8 cellular contexts compared by ENCODE assay signal in the genomic region with DNA sequence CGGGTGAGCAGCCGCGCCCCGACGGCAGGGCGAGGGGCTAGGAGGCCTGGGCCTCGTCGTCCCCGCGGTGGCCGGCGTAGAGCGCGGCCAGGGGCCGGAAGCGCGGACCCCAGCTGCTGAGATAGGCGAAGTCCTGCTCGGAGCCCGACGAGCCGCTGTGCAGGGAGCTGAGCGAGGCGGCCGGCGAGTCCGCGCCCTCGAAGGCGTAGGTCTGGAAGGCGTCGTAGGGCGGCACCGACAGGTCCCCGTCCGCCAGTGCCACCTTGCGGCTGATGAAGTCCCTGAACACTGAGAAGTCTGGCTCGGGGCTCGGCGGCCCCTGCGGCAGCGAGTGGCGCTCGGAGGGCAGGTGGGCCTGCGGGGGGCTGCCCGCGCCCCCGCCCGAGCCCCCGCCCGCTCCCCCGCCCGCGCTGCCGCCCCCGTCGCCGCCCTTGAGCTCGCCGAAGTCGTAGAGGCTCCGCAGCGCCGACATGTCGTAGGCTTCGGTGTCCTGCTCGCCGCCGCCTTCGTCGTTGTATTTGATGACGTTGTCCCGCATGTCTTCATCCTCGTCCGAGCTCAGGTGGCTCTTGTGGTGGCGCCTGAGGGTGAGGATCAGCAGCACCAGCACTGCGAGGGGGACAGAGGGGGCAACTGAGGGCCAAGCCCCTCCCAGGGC. TPM values are rescaled to one million over a fixed set of nuclear protein-coding genes. Genes with fewer than 3 reads are reported as not detected.
DNase-seq lines count a peak whose midpoint lies in the region; ATAC-seq and TF ChIP-seq lines count a peak whose summit lies in the region.

No MANE protein-coding gene starts in this region.

- intact Hi-C loops in A673 (cut with micrococcal nuclease; ENCODE audit: unreplicated experiment): loop anchor here (1.0 to 10.0 kb wide), 3 partner anchors 42 to 152 kb away; a partner anchor contains a TSS

- no peak for ATAC-seq in HG03378 (IDR thresholded peaks at IDR 0.05; ENCODE audit: unreplicated experiment)

- in situ Hi-C loops in astrocyte of the spinal cord (cut with HindIII; ENCODE audit: low sequenced_read_pairs): no loop called here

- no peaks in the 10 kb centered on the region for H3K4me1 ChIP-seq in A673 (ENCODE audit: insufficient read depth, low read length, poor library complexity, severe bottlenecking)
- H3K4me1 ChIP-seq in HUES48 (ENCODE audit: control insufficient read depth, insufficient read depth, low read length): no peaks in the 10 kb centered on the region

- DNase-seq in A673 (ENCODE audit: low spot score) (peak; percentile 76), T-helper 22 cell (ENCODE audit: low read depth) (peak; percentile 26), astrocyte of the spinal cord (ENCODE audit: low read depth, low spot score) (peak; percentile 43), iPS-NIHi11 (ENCODE audit: low spot score) (peak; percentile 97), NCI-H69 (lab: John Stamatoyannopoulos, UW) (no peak)
- DNase-seq in stimulated activated CD4-positive, alpha-beta T cell treated with anti-CD3 and anti-CD28 coated beads, Interleukin-15, amount 100 ng/mL, for 48 hours (ENCODE audit: low read depth in 2 of 2): peak; percentile 42 to 70

- H3K4me3 ChIP-seq in A673 (ENCODE audit: low read depth, low read length, poor library complexity, severe bottlenecking) (no peak overlapping the region), HUES48 (ENCODE audit: low read depth, low read length) (peak overlapping the region; percentile 42; the same call in 1 of the 2 replicates), astrocyte of the spinal cord (ENCODE audit: low read depth, low read length) (no peak overlapping the region)

- no peak overlapping the region for H3K9ac ChIP-seq in HUES48 (ENCODE audit: low read depth, low read length)

- BruUV-seq in A673 (replicated peaks; lab: Mats Ljungman, UMichigan): no TSS peak

- H3K9me3 ChIP-seq in A673 (ENCODE audit: low read depth, low read length, poor library complexity, severe bottlenecking) (no peaks in the 10 kb centered on the region), HUES48 (ENCODE audit: control insufficient read depth, insufficient read depth, low read length) (no peaks in the 10 kb centered on the region)

- H3K36me3 ChIP-seq in A673 (ENCODE audit: insufficient read depth, low read length, poor library complexity, severe bottlenecking) (no peaks in the 10 kb centered on the region), HUES48 (ENCODE audit: control insufficient read depth, insufficient read depth, low read length) (no peaks in the 10 kb centered on the region)

- POLR2A ChIA-PET in A673 (lab: Charles Lee; ENCODE audit: low non-redundant PET): no interaction called here

- TF ChIP-seq CTCF in A673 (conservative IDR thresholded peaks at IDR 0.05; ENCODE audit: low read depth, low read length): peak; percentile 59
- TF ChIP-seq CTCF in astrocyte of the spinal cord (IDR thresholded peaks at IDR 0.05; ENCODE audit: low read depth, low read length): peak; percentile 68

- CTCF ChIA-PET in A673 (lab: Charles Lee): interaction anchor here (0.6 to 0.8 kb wide), 5 partner anchors 22 to 243 kb away, joined by 3 to 7 read pairs (median 3); no protein-coding TSS in a partner anchor

- H3K27ac ChIP-seq in A673 (ENCODE audit: low read depth, low read length, poor library complexity, severe bottlenecking) (no peak overlapping the region), HUES48 (ENCODE audit: low read depth, low read length) (no peak overlapping the region)

- H3K27me3 ChIP-seq in A673 (replicated peaks; ENCODE audit: insufficient read depth, low read depth, low read length, poor library complexity) (peaks cover 36% of the 10 kb centered on the region), HUES48 (ENCODE audit: control insufficient read depth, insufficient read depth, low read length) (peaks cover 48% of the 10 kb centered on the region)

RNA-seq across cellular contexts. Expression of a gene that starts 56.5 kb away (rescaled TPM):
- 16.3 and 18.7 TPM in 2 replicates for total RNA-seq in A673 (2021)
